Comparison of ENCODE assay signal across 8 cellular contexts in genomic region chr1:8397511-8397910, GRCh38.
DNase-seq lines count a peak whose midpoint lies in the region; ATAC-seq and TF ChIP-seq lines count a peak whose summit lies in the region.

No MANE protein-coding gene starts in this region.

- intact Hi-C loops in stomach (cut with DNase I; ENCODE audit: low total_unique reads) = no loop called here

- peak overlapping the region; percentile 90 for H3K27ac ChIP-seq in SK-N-MC
- H3K27ac ChIP-seq in foreskin keratinocyte = peak overlapping the region; percentile 44
- peak overlapping the region in 4 of 5 donors; percentile 61 to 84 (median 78) for H3K27ac ChIP-seq in stomach

- WGBS in stomach, 5 donors = 49 to 70% (median 54%) methylated on average over 2 of the region's 2 CpGs

- H3K36me3 ChIP-seq in SK-N-MC (ENCODE audit: insufficient read depth, low read length) = peaks cover 35% of the 10 kb centered on the region
- peaks cover 6 to 39% (median 25%) of the 10 kb centered on the region in 4 donors for H3K36me3 ChIP-seq in stomach

- no peak for TF ChIP-seq CTCF in foreskin keratinocyte (conservative IDR thresholded peaks at IDR 0.05)
- no peak for TF ChIP-seq CTCF in stomach (IDR thresholded peaks at IDR 0.05)

- no peaks in the 10 kb centered on the region for H3K9me3 ChIP-seq in SK-N-MC (ENCODE audit: low read depth, low read length)
- H3K9me3 ChIP-seq in stomach = no peaks in the 10 kb centered on the region

- TF ChIP-seq POLR2A in stomach (IDR thresholded peaks at IDR 0.05) = no peak

- H3K4me3 ChIP-seq in SK-N-MC = peak overlapping the region; percentile 62
- no peak overlapping the region for H3K4me3 ChIP-seq in stomach

- no peak for TF ChIP-seq EP300 in stomach (IDR thresholded peaks at IDR 0.05)

- peak; percentile 41 for DNase-seq in ELR (ENCODE audit: low read depth)
- DNase-seq in SK-N-MC (ENCODE audit: low read depth, low spot score) = no peak
- no peak for DNase-seq in foreskin keratinocyte
- no peak for DNase-seq in stomach
- DNase-seq in NCI-H2029 treated with DMSO at 0.1 percent for 48 hours (lab: John Stamatoyannopoulos, UW) = no peak
- DNase-seq in anterior cingulate cortex (lab: John Stamatoyannopoulos, UW) = no peak
- no peak for DNase-seq in NCI-H345 (lab: John Stamatoyannopoulos, UW)

- H3K9ac ChIP-seq in SK-N-MC (ENCODE audit: insufficient read length) = no peak overlapping the region

- H3K4me1 ChIP-seq in foreskin keratinocyte (peaks cover 31% of the 10 kb centered on the region), stomach (peaks cover 38 to 69% (median 54%) of the 10 kb centered on the region in 4 donors)

- ATAC-seq in GM21737 (IDR thresholded peaks at IDR 0.05; ENCODE audit: unreplicated experiment) (peak; percentile 64), foreskin keratinocyte (no peak)

- no peaks in the 10 kb centered on the region for H3K27me3 ChIP-seq in foreskin keratinocyte
- no peaks in the 10 kb centered on the region for H3K27me3 ChIP-seq in stomach
